9 cellular contexts compared by ENCODE assay signal in genomic region chr5:59724482-59725392, GRCh38.
DNase-seq lines count a peak whose midpoint lies in the region; ATAC-seq, FAIRE-seq and TF ChIP-seq lines count a peak whose summit lies in the region.
"Had no signal": no experiment of that assay in that cellular context is flagged by ENCODE, and none has a peak within 500 bp of the region (broad histone marks: within the 10 kb centered on the region; RNA-seq: fewer than 3 reads in every experiment).

No MANE protein-coding gene starts in this region.

- no TSS peak for BruUV-seq in OCI-LY7 (replicated peaks; lab: Mats Ljungman, UMichigan)

- DNase-seq in AG20443 (ENCODE audit: low spot score) (peak; percentile 58), GM12865 (ENCODE audit: low read depth) (peak; percentile 61), OCI-LY7 (ENCODE audit: low spot score) (peak; percentile 55), osteoblast (ENCODE audit: insufficient read length, low spot score, missing footprints) (no peak)
- DNase-seq in CD8-positive, alpha-beta T cell = no peak

- H3K4me1 ChIP-seq in OCI-LY7 (ENCODE audit: insufficient read depth, low read length, poor library complexity, severe bottlenecking) (no peaks in the 10 kb centered on the region), osteoblast (ENCODE audit: insufficient read depth, low read length) (no peaks in the 10 kb centered on the region)
- H3K4me1 ChIP-seq in CD8-positive, alpha-beta T cell (ENCODE audit: insufficient read depth, low read length) = no peaks in the 10 kb centered on the region

- CTCF ChIA-PET in OCI-LY7 (lab: Charles Lee; ENCODE audit: unreplicated experiment) = interaction anchor here (1.1 kb wide), 2 partner anchors 18 to 219 kb away, joined by 3 read pairs; no protein-coding TSS in a partner anchor
- CTCF ChIA-PET in CD8-positive, alpha-beta T cell (lab: Charles Lee) = no interaction called here

- no peaks in the 10 kb centered on the region for H3K27me3 ChIP-seq in osteoblast (ENCODE audit: insufficient read depth, low read length)
- no peaks in the 10 kb centered on the region for H3K27me3 ChIP-seq in CD8-positive, alpha-beta T cell (ENCODE audit: insufficient read depth, low read length)

- no peaks in the 10 kb centered on the region for H4K20me1 ChIP-seq in OCI-LY7 (ENCODE audit: insufficient read depth, low read length)
- H4K20me1 ChIP-seq in osteoblast (ENCODE audit: insufficient read depth, low read length) = no peaks in the 10 kb centered on the region

- POLR2A ChIA-PET in OCI-LY7 (lab: Charles Lee) = no interaction called here
- POLR2A ChIA-PET in CD8-positive, alpha-beta T cell (lab: Charles Lee) = no interaction called here

- H3K79me2 ChIP-seq in OCI-LY7 (ENCODE audit: insufficient read depth, low read depth, low read length) = no peaks in the 10 kb centered on the region
- no peaks in the 10 kb centered on the region for H3K79me2 ChIP-seq in osteoblast (ENCODE audit: insufficient read depth, low read length)

- H3K9me3 Mint-ChIP-seq in CD8-positive, alpha-beta T cell = no peaks in the 10 kb centered on the region
- H3K9me3 Mint-ChIP-seq: T-cell had no signal

- ATAC-seq in HG03060 (IDR thresholded peaks at IDR 0.05; ENCODE audit: low read depth, unreplicated experiment) = peak; percentile 60
- ATAC-seq in GM18873 (IDR thresholded peaks at IDR 0.05; ENCODE audit: low FRiP score, unreplicated experiment) = no peak
- no peak for ATAC-seq in CD8-positive, alpha-beta T cell
- ATAC-seq: T-cell had no signal

- H3K36me3 ChIP-seq in OCI-LY7 (ENCODE audit: insufficient read depth, low read length) (no peaks in the 10 kb centered on the region), osteoblast (ENCODE audit: insufficient read depth, low read length) (no peaks in the 10 kb centered on the region)
- no peaks in the 10 kb centered on the region for H3K36me3 ChIP-seq in CD8-positive, alpha-beta T cell (ENCODE audit: insufficient read depth, low read length)

- no peak overlapping the region for H3K27ac Mint-ChIP-seq in CD8-positive, alpha-beta T cell
- H3K27ac Mint-ChIP-seq: T-cell had no signal

- no peaks in the 10 kb centered on the region for H3K9me3 ChIP-seq in OCI-LY7 (ENCODE audit: low read length)
- no peaks in the 10 kb centered on the region for H3K9me3 ChIP-seq in osteoblast (ENCODE audit: low read depth, low read length)
- no peaks in the 10 kb centered on the region for H3K9me3 ChIP-seq in CD8-positive, alpha-beta T cell (ENCODE audit: low read length)

- intact Hi-C loops in OCI-LY7 (cut with micrococcal nuclease; ENCODE audit: unreplicated experiment) = loop anchor here (1.0 to 2.0 kb wide), 2 partner anchors 76 to 218 kb away; no protein-coding TSS in a partner anchor
- intact Hi-C loops in CD8-positive, alpha-beta T cell (cut with DNase I, micrococcal nuclease) = no loop called here

- peak; percentile 60 for FAIRE-seq in endometrium (lab: Jason Lieb, UNC)

- no peak overlapping the region for H2AFZ ChIP-seq in OCI-LY7 (ENCODE audit: low read length)
- no peak overlapping the region for H2AFZ ChIP-seq in osteoblast (ENCODE audit: low read length)

- no peaks in the 10 kb centered on the region for H3K9me2 ChIP-seq in OCI-LY7 (ENCODE audit: insufficient read depth, low read length)

- H3K36me3 Mint-ChIP-seq in CD8-positive, alpha-beta T cell = no peaks in the 10 kb centered on the region
- H3K36me3 Mint-ChIP-seq: T-cell had no signal

- H3K4me3 ChIP-seq in GM12865 (ENCODE audit: low read depth, low read length) (no peak overlapping the region), OCI-LY7 (ENCODE audit: low read depth, low read length, poor library complexity, severe bottlenecking) (no peak overlapping the region), osteoblast (ENCODE audit: insufficient read depth, low read length) (no peak overlapping the region)
- H3K4me3 ChIP-seq in CD8-positive, alpha-beta T cell (ENCODE audit: low read depth, low read length) = no peak overlapping the region

- peak; percentile 75 for TF ChIP-seq CTCF in GM12865 (IDR thresholded peaks at IDR 0.05; ENCODE audit: insufficient read depth, low read depth, low read length, missing control alignments)
- peak; percentile 90 for TF ChIP-seq CTCF in OCI-LY7 (conservative IDR thresholded peaks at IDR 0.05; ENCODE audit: low read length)
- TF ChIP-seq CTCF in osteoblast (IDR thresholded peaks at IDR 0.05; ENCODE audit: extremely low read depth, low read depth, low read length) = peak; percentile 82
- no peak for TF ChIP-seq CTCF in CD8-positive, alpha-beta T cell (IDR thresholded peaks at IDR 0.05)

- H3K4me3 Mint-ChIP-seq in CD8-positive, alpha-beta T cell = no peak overlapping the region
- H3K4me3 Mint-ChIP-seq: T-cell had no signal

- peaks cover 3% of the 10 kb centered on the region for H3K27me3 Mint-ChIP-seq in CD8-positive, alpha-beta T cell (ENCODE audit: low read depth)
- H3K27me3 Mint-ChIP-seq: T-cell had no signal

- no peaks in the 10 kb centered on the region for H3K4me1 Mint-ChIP-seq in CD8-positive, alpha-beta T cell (ENCODE audit: low read depth)
- H3K4me1 Mint-ChIP-seq: T-cell had no signal

- H3K4me2 ChIP-seq in OCI-LY7 (ENCODE audit: low read length) (no peak overlapping the region), osteoblast (ENCODE audit: insufficient read depth, low read length) (no peak overlapping the region)

- no peak overlapping the region for H3K27ac ChIP-seq in OCI-LY7 (ENCODE audit: low read depth, low read length, poor library complexity, severe bottlenecking)
- no peak overlapping the region for H3K27ac ChIP-seq in osteoblast (ENCODE audit: low read depth, low read length)
- no peak overlapping the region for H3K27ac ChIP-seq in CD8-positive, alpha-beta T cell (ENCODE audit: low read depth, low read length)

Comparison
In these comparisons a context has a peak if more than half of its experiments do, and no peak if none do; other contexts are left out.
1. DNase-seq: peak in AG20443 (single experiment), GM12865 (single experiment) and OCI-LY7 (single experiment); none in osteoblast (single experiment) and CD8-positive, alpha-beta T cell (0 of 7).